8 cellular contexts compared by ENCODE assay signal in genomic region chr1:21261551-21262281, GRCh38. TPM values are rescaled to one million over a fixed set of nuclear protein-coding genes. Genes with fewer than 3 reads are reported as not detected.
DNase-seq lines count a peak whose midpoint lies in the region; ATAC-seq and TF ChIP-seq lines count a peak whose summit lies in the region.

No MANE protein-coding gene starts in this region.

- DNase-seq in CD1c-positive myeloid dendritic cell (ENCODE audit: extremely low spot score) (peak; percentile 52), LHCN-M2 (ENCODE audit: low read depth) (peak; percentile 85), hepatic stellate cell (ENCODE audit: low spot score) (peak; percentile 98), retinal pigment epithelial cell (ENCODE audit: low read depth) (peak; percentile 87), NCI-H1930 (lab: John Stamatoyannopoulos, UW) (no peak)

- TF ChIP-seq CTCF in retinal pigment epithelial cell (conservative IDR thresholded peaks at IDR 0.05; ENCODE audit: low read depth, low read length) = no peak

- peak overlapping the region; percentile 88 for H3K27ac ChIP-seq in angular gyrus (ENCODE audit: low read depth, low read length)

- no peak for ATAC-seq in GM18907 (IDR thresholded peaks at IDR 0.05; ENCODE audit: unreplicated experiment)
- no peak for ATAC-seq in HG03280 (IDR thresholded peaks at IDR 0.05; ENCODE audit: unreplicated experiment)

- H3K4me3 ChIP-seq in retinal pigment epithelial cell (ENCODE audit: low read length) = no peak overlapping the region

RNA-seq across cellular contexts. Expression of gene ECE1, which starts 28.5 kb away (rescaled TPM):
- 50.5 and 61.5 TPM in 2 replicates for total RNA-seq in LHCN-M2 (2014; rRNA removed)
- polyA plus RNA-seq in LHCN-M2 (2012) = 54.0 TPM

Comparison
In these comparisons a context has a peak if more than half of its experiments do, and no peak if none do; other contexts are left out.
1. DNase-seq: peak in CD1c-positive myeloid dendritic cell (single experiment), LHCN-M2 (single experiment), hepatic stellate cell (single experiment) and retinal pigment epithelial cell (single experiment); none in NCI-H1930 (0 of 2).